8 cellular contexts compared by ENCODE assay signal in the genomic region with DNA sequence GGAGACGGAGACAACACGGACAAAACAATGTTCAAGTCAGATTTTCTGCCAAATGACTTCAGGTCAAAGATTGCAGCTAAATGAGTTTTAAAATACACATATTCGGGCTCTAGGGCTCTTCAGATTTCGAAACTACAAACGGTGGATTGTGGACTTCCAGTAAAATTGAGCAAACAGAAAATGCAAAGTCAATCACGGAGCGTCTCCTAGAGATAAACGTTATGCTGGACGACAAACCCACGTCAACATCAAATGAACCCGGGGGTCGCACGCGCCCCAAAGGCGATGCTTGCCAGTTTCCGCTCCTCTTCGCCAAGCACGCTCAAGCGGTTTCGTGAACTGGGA. TPM values are rescaled to one million over a fixed set of nuclear protein-coding genes. Genes with fewer than 3 reads are reported as not detected.
DNase-seq lines count a peak whose midpoint lies in the region; ATAC-seq, FAIRE-seq and TF ChIP-seq lines count a peak whose summit lies in the region.

No MANE protein-coding gene starts in this region.

- DNase-seq in GM18507 (ENCODE audit: extremely low spot score, insufficient read length, low read depth) = no peak
- DNase-seq in Karpas-422 = no peak
- DNase-seq in mammary epithelial cell = no peak
- no peak for DNase-seq in lower lobe of right lung
- DNase-seq in NCI-H2029 (lab: John Stamatoyannopoulos, UW) = no peak
- no peak for DNase-seq in stimulated activated CD8-positive, alpha-beta memory T cell treated with anti-CD3 and anti-CD28 coated beads, Interleukin-4, amount 100 ng/mL, for 48 hours
- no peak for DNase-seq in GM12891 (ENCODE audit: insufficient read length, low spot score)

- ATAC-seq in lower lobe of right lung = peak; percentile 33 to 68

- CTCF ChIA-PET in mammary epithelial cell (lab: Charles Lee; ENCODE audit: low non-redundant PET) = no interaction called here

- intact Hi-C loops in mammary epithelial cell (cut with micrococcal nuclease) = loop anchor here (5.0 kb wide), 1 partner anchor 86 kb away; the partner anchor contains the start of gene ZNF892
- intact Hi-C loops in lower lobe of right lung (cut with DNase I) = no loop called here

- no peaks in the 10 kb centered on the region for H3K9me2 ChIP-seq in Karpas-422 (replicated peaks; ENCODE audit: insufficient read depth, low read length)

- no peaks in the 10 kb centered on the region for H3K27me3 ChIP-seq in Karpas-422 (ENCODE audit: low read length)
- H3K27me3 ChIP-seq in mammary epithelial cell (ENCODE audit: insufficient read depth, low read length) = no peaks in the 10 kb centered on the region
- H3K27me3 ChIP-seq in lower lobe of right lung (ENCODE audit: low read depth) = no peaks in the 10 kb centered on the region

- WGBS in mammary epithelial cell (ENCODE audit: low coverage, missing lambda C conversion rate) = 4% methylated on average over 12 of the region's 20 CpGs
- WGBS in urinary bladder = under 1% methylated on average over 20 of the region's 20 CpGs

- H3K4me2 ChIP-seq in Karpas-422 (ENCODE audit: low read depth, low read length, poor library complexity, severe bottlenecking) (peak overlapping the region; percentile 83), mammary epithelial cell (ENCODE audit: insufficient read depth, low read depth, low read length) (peak overlapping the region; percentile 76)

- H2AFZ ChIP-seq in Karpas-422 (ENCODE audit: low read length) (peak overlapping the region; percentile 81), mammary epithelial cell (ENCODE audit: low read depth, low read length) (peak overlapping the region; percentile 91)

- in situ Hi-C loops in mammary epithelial cell (cut with MboI; ENCODE audit: low sequenced_read_pairs in 2 of 2) = no loop called here

- BruUV-seq in mammary epithelial cell (replicated peaks; lab: Mats Ljungman, UMichigan) = no TSS peak

- peak overlapping the region; percentile 88 for H3K4me3 ChIP-seq in Karpas-422 (ENCODE audit: low read length)
- H3K4me3 ChIP-seq in mammary epithelial cell (replicated peaks in 1 of 3; ENCODE audit: insufficient read depth in 1 of 3, low read depth in 2 of 3, low read length in 3 of 3) = peak overlapping the region; percentile 91 to 97 (median 92)
- H3K4me3 ChIP-seq in lower lobe of right lung = peak overlapping the region; percentile 98
- peak overlapping the region; percentile 92 for H3K4me3 ChIP-seq in urinary bladder (ENCODE audit: low read depth, low read length)

- FAIRE-seq in GM18507 (lab: Jason Lieb, UNC) (peak; percentile 46), GM12891 (lab: Jason Lieb, UNC) (no peak)

- H4K20me1 ChIP-seq in Karpas-422 (ENCODE audit: insufficient read depth, low read depth, low read length) = no peaks in the 10 kb centered on the region; the same call in 1 of the 2 replicates
- H4K20me1 ChIP-seq in mammary epithelial cell (ENCODE audit: insufficient read depth, low read length) = no peaks in the 10 kb centered on the region

- H3K36me3 ChIP-seq in Karpas-422 (ENCODE audit: insufficient read depth, low read length) (peaks cover 11% of the 10 kb centered on the region), mammary epithelial cell (ENCODE audit: insufficient read depth, low read length) (no peaks in the 10 kb centered on the region), lower lobe of right lung (peaks cover 21% of the 10 kb centered on the region), urinary bladder (ENCODE audit: insufficient read depth) (no peaks in the 10 kb centered on the region)

- H3K9me3 ChIP-seq in Karpas-422 (ENCODE audit: low read length) (no peaks in the 10 kb centered on the region), mammary epithelial cell (replicated peaks; ENCODE audit: insufficient read depth, low read length) (no peaks in the 10 kb centered on the region), lower lobe of right lung (no peaks in the 10 kb centered on the region)

- H3K27ac ChIP-seq in Karpas-422 (ENCODE audit: low read length) (peak overlapping the region; percentile 12; the same call in 1 of the 2 replicates), mammary epithelial cell (ENCODE audit: insufficient read depth, low read depth, low read length) (peak overlapping the region; percentile 82), lower lobe of right lung (peak overlapping the region; percentile 92), urinary bladder (ENCODE audit: low read depth) (no peak overlapping the region)

- TF ChIP-seq CTCF in mammary epithelial cell (conservative IDR thresholded peaks at IDR 0.05 in 1 of 2, IDR thresholded peaks at IDR 0.05 in 1 of 2; ENCODE audit: extremely low read depth in 1 of 2, insufficient read depth in 1 of 2, low read depth in 1 of 2, low read length in 2 of 2) (no peak), lower lobe of right lung (IDR thresholded peaks at IDR 0.05) (no peak)

- TF ChIP-seq POLR2A in GM12891 (IDR thresholded peaks at IDR 0.05; ENCODE audit: low read depth, low read length) = no peak

- peaks cover 20% of the 10 kb centered on the region for H3K4me1 ChIP-seq in Karpas-422 (ENCODE audit: low read length)
- H3K4me1 ChIP-seq in mammary epithelial cell (ENCODE audit: insufficient read depth, low read length) = peaks cover 10% of the 10 kb centered on the region
- peaks cover 24% of the 10 kb centered on the region for H3K4me1 ChIP-seq in lower lobe of right lung
- peaks cover 3% of the 10 kb centered on the region for H3K4me1 ChIP-seq in urinary bladder (ENCODE audit: insufficient read depth)

- dilution Hi-C loops in mammary epithelial cell (cut with HindIII; ENCODE audit: low sequenced_read_pairs) = no loop called here

- H3K9ac ChIP-seq in Karpas-422 (ENCODE audit: low read length) = peak overlapping the region; percentile 88
- peak overlapping the region; percentile 84 for H3K9ac ChIP-seq in mammary epithelial cell (ENCODE audit: insufficient read depth, low read length)

- H3K79me2 ChIP-seq in Karpas-422 (ENCODE audit: low read length) = peaks cover 53% of the 10 kb centered on the region
- peaks cover 49% of the 10 kb centered on the region for H3K79me2 ChIP-seq in mammary epithelial cell (ENCODE audit: insufficient read depth, low read length)

TF ChIP-seq in GM12891, 5 proteins besides CTCF, POLR2A, EP300 and RAD21:
- no peak for TF ChIP-seq POLR2AphosphoS5 (IDR thresholded peaks at IDR 0.05; ENCODE audit: low read depth, low read length)
- no peak for TF ChIP-seq SPI1 (IDR thresholded peaks at IDR 0.05; ENCODE audit: low read depth, low read length)
- no peak for TF ChIP-seq TAF1 (IDR thresholded peaks at IDR 0.05; ENCODE audit: low read depth, low read length)
- TF ChIP-seq PAX5 (IDR thresholded peaks at IDR 0.05; ENCODE audit: insufficient read depth, low read length, severe bottlenecking) = no peak
- no peak for TF ChIP-seq POU2F2 (IDR thresholded peaks at IDR 0.05; ENCODE audit: low read depth, low read length)

RNA-seq across cellular contexts. Expression of gene MRPS5, which starts 0.5 kb away (rescaled TPM):
- total RNA-seq in Karpas-422 (2014; rRNA removed; shearing (Covaris generic); ENCODE audit: low replicate concordance) = 59.5 and 98.4 TPM in 2 replicates
- total RNA-seq in mammary epithelial cell = 10 to 100 TPM; 21.7 to 46.8 TPM
- 43.9 TPM for polyA plus RNA-seq in mammary epithelial cell
- 42.6 TPM for polyA minus RNA-seq in mammary epithelial cell
- total RNA-seq in lower lobe of right lung = 51.9 TPM
- total RNA-seq in urinary bladder = 43.5 TPM
- polyA plus RNA-seq in urinary bladder = 49.3 TPM
- polyA plus RNA-seq in GM12891 (2012; ENCODE audit: low read depth, missing spikeins) = 45.2 TPM

RNA-seq across cellular contexts. Expression of gene ZNF514, which starts 38.5 kb away (rescaled TPM):
- total RNA-seq in Karpas-422 (2014; rRNA removed; shearing (Covaris generic); ENCODE audit: low replicate concordance) = 9.5 and 15.0 TPM in 2 replicates
- total RNA-seq in mammary epithelial cell (10 to 100 TPM; 12.4 to 14.5 TPM), lower lobe of right lung (19.9 TPM), urinary bladder (38.5 TPM)
- polyA plus RNA-seq in mammary epithelial cell (4.4 TPM), urinary bladder (11.3 TPM)
- not detected for polyA minus RNA-seq in mammary epithelial cell
- 3.5 TPM for polyA plus RNA-seq in GM12891 (2012; ENCODE audit: low read depth, missing spikeins)

RNA-seq across cellular contexts. Expression of gene ZNF2, which starts 44.5 kb away (rescaled TPM):
- 3.8 and 7.1 TPM in 2 replicates for total RNA-seq in Karpas-422 (2014; rRNA removed; shearing (Covaris generic); ENCODE audit: low replicate concordance)
- total RNA-seq in mammary epithelial cell = 1 to 10 TPM; 4.3 to 8.8 TPM
- 3.3 TPM for polyA plus RNA-seq in mammary epithelial cell
- 2.8 TPM for polyA minus RNA-seq in mammary epithelial cell
- 4.1 TPM for total RNA-seq in lower lobe of right lung
- total RNA-seq in urinary bladder = 9.5 TPM
- polyA plus RNA-seq in urinary bladder = 3.4 TPM
- polyA plus RNA-seq in GM12891 (2012; ENCODE audit: low read depth, missing spikeins) = 0.65 TPM
